Comparison of ENCODE assay signal across 10 cellular contexts in genomic region chr6:18503187-18503586, GRCh38.
A peak's percentile ranks its signal among the peaks of the same experiment; 100 is the strongest.
DNase-seq lines count a peak whose midpoint lies in the region; ATAC-seq and TF ChIP-seq lines count a peak whose summit lies in the region.
"Had no signal": no experiment of that assay in that cellular context is flagged by ENCODE, and none has a peak within 500 bp of the region (broad histone marks: within the 10 kb centered on the region; RNA-seq: fewer than 3 reads in every experiment).

No MANE protein-coding gene starts in this region.

- peak overlapping the region; percentile 76; the same call in 1 of the 2 replicates for H2AK5ac ChIP-seq in IMR-90 (ENCODE audit: low read depth, low read length)

- H2AFZ ChIP-seq in IMR-90 (replicated peaks; ENCODE audit: low read length, poor library complexity) = peak overlapping the region; percentile 46

- no peak overlapping the region for H2AK9ac ChIP-seq in IMR-90 (replicated peaks; ENCODE audit: low read depth, low read length, poor library complexity)

- no peak overlapping the region for H3K23ac ChIP-seq in IMR-90 (ENCODE audit: low read depth, low read length)

- H3K4me2 ChIP-seq in IMR-90 (ENCODE audit: low read depth, low read length) = no peak overlapping the region

- intact Hi-C loops in IMR-90 (cut with micrococcal nuclease) = loop anchor here (5.0 to 10.0 kb wide), 2 partner anchors 518 to 666 kb away; partner anchors contain the start of gene KIF13A

- no peaks in the 10 kb centered on the region for H3K9me3 ChIP-seq in IMR-90 (ENCODE audit: control insufficient read depth, insufficient read depth, low read length)
- H3K9me3 ChIP-seq in endocrine pancreas (ENCODE audit: control insufficient read depth, low read length) = no peaks in the 10 kb centered on the region
- no peaks in the 10 kb centered on the region for H3K9me3 ChIP-seq in mucosa of rectum (ENCODE audit: control insufficient read depth in 2 of 2, low read length in 2 of 2)
- no peaks in the 10 kb centered on the region for H3K9me3 ChIP-seq in stomach smooth muscle (ENCODE audit: control insufficient read depth in 2 of 2, low read length in 2 of 2)
- H3K9me3 ChIP-seq: spleen had no signal

- no peak for TF ChIP-seq POLR2A in IMR-90 (IDR thresholded peaks at IDR 0.05; ENCODE audit: low read depth, low read length)
- no peak for TF ChIP-seq POLR2A in GM18505 (IDR thresholded peaks at IDR 0.05; ENCODE audit: borderline replicate concordance, extremely low read depth, insufficient read depth, insufficient read length)

- in situ Hi-C loops in IMR-90 (cut with MboI; ENCODE audit: low sequenced_read_pairs) = no loop called here

- peak overlapping the region; percentile 70; the same call in 1 of the 2 replicates for H2BK20ac ChIP-seq in IMR-90 (ENCODE audit: low read depth, low read length)

- no peak for ATAC-seq in IMR-90 (ENCODE audit: low read depth)
- ATAC-seq in GM21360 (IDR thresholded peaks at IDR 0.05; ENCODE audit: unreplicated experiment) = no peak
- no peak for ATAC-seq in GM18505 (IDR thresholded peaks at IDR 0.05; ENCODE audit: unreplicated experiment)

- H3K36me3 ChIP-seq in IMR-90 (ENCODE audit: control insufficient read depth, insufficient read depth, low read length) (no peaks in the 10 kb centered on the region), endocrine pancreas (ENCODE audit: control insufficient read depth, insufficient read depth, low read length) (no peaks in the 10 kb centered on the region), mucosa of rectum (ENCODE audit: control insufficient read depth in 2 of 2, insufficient read depth in 2 of 2, low read length in 2 of 2) (no peaks in the 10 kb centered on the region), stomach smooth muscle (ENCODE audit: control insufficient read depth in 2 of 2, insufficient read depth in 2 of 2, low read length in 2 of 2) (no peaks in the 10 kb centered on the region)
- H3K36me3 ChIP-seq: spleen had no signal

- H2BK15ac ChIP-seq in IMR-90 (ENCODE audit: low read depth, low read length) = peak overlapping the region; percentile 30; the same call in 1 of the 3 replicates

- H3K9me1 ChIP-seq in IMR-90 (ENCODE audit: insufficient read depth, low read length) = peaks cover 6% of the 10 kb centered on the region

- peak overlapping the region; percentile 59 for H4K5ac ChIP-seq in IMR-90 (ENCODE audit: low read depth, low read length)

- H3K18ac ChIP-seq in IMR-90 (ENCODE audit: low read depth, low read length) = peak overlapping the region; percentile 45; the same call in 1 of the 2 replicates

- H2BK120ac ChIP-seq in IMR-90 (ENCODE audit: low read depth, low read length) = peak overlapping the region; percentile 45; the same call in 1 of the 2 replicates

- H3K4ac ChIP-seq in IMR-90 (ENCODE audit: low read depth, low read length) = peak overlapping the region; percentile 56

- no peaks in the 10 kb centered on the region for H3K79me1 ChIP-seq in IMR-90 (ENCODE audit: low read depth in 1 of 2, low read length in 2 of 2)

- H3K27ac ChIP-seq in IMR-90 (ENCODE audit: insufficient read depth, low read length) (no peak overlapping the region), mucosa of rectum (ENCODE audit: low read depth in 2 of 2, low read length in 2 of 2) (peak overlapping the region in 1 of 2 donors; percentile 31), stomach smooth muscle (ENCODE audit: low read length) (no peak overlapping the region)

- dilution Hi-C loops in IMR-90 (cut with HindIII; ENCODE audit: low sequenced_read_pairs, unreplicated experiment) = no loop called here

- H3K4me3 ChIP-seq in IMR-90 (ENCODE audit: insufficient read depth, low read depth, low read length) = no peak overlapping the region
- H3K4me3 ChIP-seq in endocrine pancreas (ENCODE audit: control insufficient read depth, insufficient read depth, low read length) = peak overlapping the region; percentile 88
- H3K4me3 ChIP-seq in mucosa of rectum (ENCODE audit: low read length in 2 of 2) = peak overlapping the region; percentile 22 to 74
- peak overlapping the region; percentile 38 to 71 for H3K4me3 ChIP-seq in stomach smooth muscle (ENCODE audit: low read length in 2 of 2)

- H2BK5ac ChIP-seq in IMR-90 (ENCODE audit: low read depth, low read length, poor library complexity, severe bottlenecking) = no peak overlapping the region

- H4K20me1 ChIP-seq in IMR-90 (ENCODE audit: insufficient read depth, low read length) = no peaks in the 10 kb centered on the region

- no peak for TF ChIP-seq RAD21 in IMR-90 (IDR thresholded peaks at IDR 0.05; ENCODE audit: low read length)

- no TSS peak for BruUV-seq in IMR-90 (replicated peaks; lab: Mats Ljungman, UMichigan)

- peak overlapping the region; percentile 54 for H3K14ac ChIP-seq in IMR-90 (replicated peaks; ENCODE audit: low read depth, low read length)

- H3K4me1 ChIP-seq in IMR-90 (ENCODE audit: control insufficient read depth, insufficient read depth, low read length) (peaks cover 15% of the 10 kb centered on the region), endocrine pancreas (ENCODE audit: control insufficient read depth, insufficient read depth, low read length) (no peaks in the 10 kb centered on the region), mucosa of rectum (ENCODE audit: control insufficient read depth in 2 of 2, insufficient read depth in 2 of 2, low read length in 2 of 2) (no peaks in the 10 kb centered on the region), stomach smooth muscle (ENCODE audit: control insufficient read depth, insufficient read depth, low read length) (peaks cover 2% of the 10 kb centered on the region)

- H4K8ac ChIP-seq in IMR-90 (ENCODE audit: low read depth in 2 of 2, low read length in 2 of 2) = peak overlapping the region; percentile 16 to 34

- no peak for TF ChIP-seq CTCF in IMR-90 (conservative IDR thresholded peaks at IDR 0.05; ENCODE audit: low read depth, low read length)

- peak overlapping the region; percentile 44 for H4K91ac ChIP-seq in IMR-90 (ENCODE audit: insufficient read depth, low read depth, low read length)

- H3K9ac ChIP-seq in IMR-90 (ENCODE audit: low read depth, low read length) (no peak overlapping the region), endocrine pancreas (ENCODE audit: control insufficient read depth, insufficient read depth, low read length) (peak overlapping the region; percentile 41), mucosa of rectum (ENCODE audit: low read depth in 1 of 2, low read length in 2 of 2) (no peak overlapping the region), stomach smooth muscle (ENCODE audit: low read length in 2 of 2) (no peak overlapping the region)

- peak overlapping the region; percentile 52; the same call in 1 of the 2 replicates for H3K56ac ChIP-seq in IMR-90 (ENCODE audit: extremely low read depth, insufficient read depth, low read length)

- H3K27me3 ChIP-seq in IMR-90 (ENCODE audit: control insufficient read depth, insufficient read depth, low read length) (no peaks in the 10 kb centered on the region), endocrine pancreas (ENCODE audit: control insufficient read depth, insufficient read depth, low read length) (peaks cover 5% of the 10 kb centered on the region), mucosa of rectum (ENCODE audit: control insufficient read depth in 2 of 2, insufficient read depth in 2 of 2, low read length in 2 of 2) (no peaks in the 10 kb centered on the region), stomach smooth muscle (ENCODE audit: control insufficient read depth in 1 of 2, insufficient read depth in 2 of 2, low read length in 2 of 2) (no peaks in the 10 kb centered on the region)
- H3K27me3 ChIP-seq: spleen had no signal

- POLR2A ChIA-PET in IMR-90 (lab: Charles Lee; ENCODE audit: unreplicated experiment) = no interaction called here

- DNase-seq in IMR-90 = no peak
- DNase-seq in activated T-cell treated with anti-CD3 and anti-CD28 coated beads, Interleukin-2, amount 50 U/mL, for 48 hours = no peak
- DNase-seq in stimulated activated CD4-positive, alpha-beta T cell treated with anti-CD3 and anti-CD28 coated beads, Interleukin-2, amount 100 ng/mL, for 48 hours = no peak
- DNase-seq: left ventricle myocardium superior, spleen had no signal

- CTCF ChIA-PET in IMR-90 (lab: Yijun Ruan, JAX) = interaction anchor here (0.9 to 3.6 kb wide), 8 partner anchors 55 to 190 kb away, joined by 3 to 32 read pairs (median 6); no protein-coding TSS in a partner anchor

TF ChIP-seq in IMR-90, 13 proteins besides CTCF, POLR2A, EP300 and RAD21:
- no peak for TF ChIP-seq FOS (IDR thresholded peaks at IDR 0.05; ENCODE audit: low read depth, low read length)
- TF ChIP-seq USF2 (IDR thresholded peaks at IDR 0.05; ENCODE audit: low read depth, low read length) = no peak
- TF ChIP-seq MAZ (IDR thresholded peaks at IDR 0.05; ENCODE audit: borderline replicate concordance, low read depth, low read length) = no peak
